Comparison of ENCODE assay signal across 23 cellular contexts in the genomic region with DNA sequence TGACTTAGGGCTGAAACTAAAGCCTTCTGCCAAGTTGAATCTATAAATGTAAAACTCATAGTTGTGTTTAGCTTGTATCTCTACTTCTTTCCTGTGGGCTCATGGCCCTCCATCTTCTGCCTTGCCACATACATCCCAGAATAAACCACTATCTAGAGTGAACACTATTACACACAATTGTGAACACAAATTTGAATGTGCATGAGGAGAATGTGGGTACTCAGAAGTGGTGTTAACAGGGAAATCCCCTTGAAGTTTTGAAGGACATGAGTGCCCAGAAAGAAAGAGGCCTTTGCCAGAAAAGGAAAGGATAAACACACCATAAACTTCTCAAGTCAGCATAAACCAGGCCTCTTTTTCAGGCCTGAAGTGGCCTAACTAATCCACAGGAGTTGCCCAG.
"Had no signal": no experiment of that assay in that cellular context is flagged by ENCODE, and none has a peak within 500 bp of the region (broad histone marks: within the 10 kb centered on the region; RNA-seq: fewer than 3 reads in every experiment).

No MANE protein-coding gene starts in this region.

- H3K27ac ChIP-seq: KMS-11, SJSA1, SK-N-MC had no signal

- DNase-seq: IMR-90, Kasumi-1, MM.1S, NCI-H1092 treated with DMSO at 0.1 percent for 48 hours, NCI-H1436, NCI-H187, NCI-H2029, NCI-H2081 treated with DMSO at 0.1 percent for 48 hours, NCI-H2171, NCI-H226, NCI-H446, NCI-H510A, NCI-H524 treated with DMSO at 0.1 percent for 48 hours, NCI-H69, NCI-H774, Right ventricle myocardium superior, RPMI8226, SIG-M5 had no signal

- H3K4me3 ChIP-seq: SJSA1, SK-N-MC had no signal

- ATAC-seq: HepG2 had no signal

- H3K9ac ChIP-seq: KMS-11 had no signal

- FAIRE-seq: HepG2, RCC 7860 had no signal

- H3K9me3 ChIP-seq: SJSA1 had no signal

- H3K36me3 ChIP-seq: SJSA1 had no signal

- H3K4me2 ChIP-seq: KMS-11 had no signal

- H3K27me3 ChIP-seq: SJSA1 had no signal

- H3K4me1 ChIP-seq: SJSA1 had no signal
